Comparison of ENCODE assay signal across 16 cellular contexts in the genomic region with DNA sequence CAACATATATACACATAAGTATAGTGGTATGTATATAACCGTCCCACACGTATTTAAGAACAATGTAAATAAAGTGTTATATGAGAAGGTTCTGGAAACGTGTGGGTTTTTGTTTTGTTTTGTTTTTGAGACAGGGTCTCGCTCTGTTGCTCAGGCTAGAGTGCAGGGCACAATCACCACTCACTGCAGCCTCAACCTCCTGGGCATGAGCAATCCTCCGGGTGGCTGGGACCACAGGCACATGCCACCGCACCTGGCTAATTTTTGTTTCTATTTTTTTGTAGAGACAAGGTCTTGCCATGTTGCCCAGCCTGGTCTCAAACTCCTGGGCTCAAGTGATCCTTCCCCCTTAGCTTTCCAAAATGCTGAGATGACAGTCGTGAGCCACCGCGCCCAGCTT. TPM values are rescaled to one million over a fixed set of nuclear protein-coding genes. Genes with fewer than 3 reads are reported as not detected.
DNase-seq lines count a peak whose midpoint lies in the region; ATAC-seq and TF ChIP-seq lines count a peak whose summit lies in the region.
"Had no signal": no experiment of that assay in that cellular context is flagged by ENCODE, and none has a peak within 500 bp of the region (broad histone marks: within the 10 kb centered on the region; RNA-seq: fewer than 3 reads in every experiment).

No MANE protein-coding gene starts in this region.

- no peaks in the 10 kb centered on the region for H3K9me3 Mint-ChIP-seq in activated T-cell treated with anti-CD3 and anti-CD28 coated beads, Interleukin-2, amount 50 U/mL, for 4 hours
- H3K9me3 Mint-ChIP-seq in IgD-negative memory B cell (no peaks in the 10 kb centered on the region), endothelial cell (ENCODE audit: unreplicated experiment) (no peaks in the 10 kb centered on the region)
- no peaks in the 10 kb centered on the region for H3K9me3 Mint-ChIP-seq in activated naive CD8-positive, alpha-beta T cell treated with anti-CD3 and anti-CD28 coated beads, Interleukin-2, amount 50 U/mL, for 24 hours
- no peaks in the 10 kb centered on the region for H3K9me3 Mint-ChIP-seq in stimulated activated memory B cell treated with anti-CD40 and anti-IgM and Interleukin-4, amounts not matched to agents 10 μg/mL and 1 μg/mL and 100 μg/mL, for 72 hours
- H3K9me3 Mint-ChIP-seq: CD8-positive, alpha-beta T cell had no signal

- no peaks in the 10 kb centered on the region for H3K36me3 ChIP-seq in suprapubic skin
- H3K36me3 ChIP-seq in prostate gland, result no peaks in the 10 kb centered on the region
- H3K36me3 ChIP-seq: brain microvascular endothelial cell, heart left ventricle, upper lobe of right lung had no signal

- TF ChIP-seq POLR2A in suprapubic skin (IDR thresholded peaks at IDR 0.05) (no peak), prostate gland (IDR thresholded peaks at IDR 0.05) (no peak)

- no peaks in the 10 kb centered on the region for H3K27me3 ChIP-seq in suprapubic skin
- no peaks in the 10 kb centered on the region for H3K27me3 ChIP-seq in prostate gland (replicated peaks; ENCODE audit: insufficient read depth)
- H3K27me3 ChIP-seq: brain microvascular endothelial cell, heart left ventricle, upper lobe of right lung had no signal

- TF ChIP-seq CTCF in endothelial cell (IDR thresholded peaks at IDR 0.05; ENCODE audit: unreplicated experiment) (no peak), suprapubic skin (IDR thresholded peaks at IDR 0.05) (no peak), prostate gland (IDR thresholded peaks at IDR 0.05) (no peak)

- H3K4me1 ChIP-seq in suprapubic skin, result peaks cover 67% of the 10 kb centered on the region
- H3K4me1 ChIP-seq in prostate gland (replicated peaks), result no peaks in the 10 kb centered on the region

- H3K27ac ChIP-seq in suprapubic skin, result no peak overlapping the region
- no peak overlapping the region for H3K27ac ChIP-seq in prostate gland
- H3K27ac ChIP-seq: upper lobe of right lung had no signal

- ATAC-seq in activated T-cell treated with anti-CD3 and anti-CD28 coated beads, Interleukin-2, amount 50 U/mL, for 4 hours, result no peak
- ATAC-seq in activated naive CD8-positive, alpha-beta T cell treated with anti-CD3 and anti-CD28 coated beads, Interleukin-2, amount 50 U/mL, for 24 hours, result no peak
- peak; percentile 59 for ATAC-seq in stimulated activated memory B cell treated with anti-CD40 and anti-IgM and Interleukin-4, amounts not matched to agents 10 μg/mL and 1 μg/mL and 100 μg/mL, for 72 hours
- ATAC-seq: heart left ventricle had no signal

- H3K9me3 ChIP-seq in suprapubic skin, result no peaks in the 10 kb centered on the region
- no peaks in the 10 kb centered on the region for H3K9me3 ChIP-seq in prostate gland
- H3K9me3 ChIP-seq: heart left ventricle, upper lobe of right lung had no signal

- 93% methylated on average over 9 of the region's 9 CpGs for WGBS in suprapubic skin
- 83% methylated on average over 9 of the region's 9 CpGs for WGBS in prostate gland

- no peak for TF ChIP-seq EP300 in suprapubic skin (IDR thresholded peaks at IDR 0.05)

- H3K4me3 ChIP-seq in suprapubic skin (no peak overlapping the region), prostate gland (no peak overlapping the region)
- H3K4me3 ChIP-seq: heart left ventricle, upper lobe of right lung had no signal

- no peaks in the 10 kb centered on the region for H3K27me3 Mint-ChIP-seq in activated T-cell treated with anti-CD3 and anti-CD28 coated beads, Interleukin-2, amount 50 U/mL, for 4 hours (ENCODE audit: low read depth)
- H3K27me3 Mint-ChIP-seq in IgD-negative memory B cell, result no peaks in the 10 kb centered on the region
- no peaks in the 10 kb centered on the region for H3K27me3 Mint-ChIP-seq in activated naive CD8-positive, alpha-beta T cell treated with anti-CD3 and anti-CD28 coated beads, Interleukin-2, amount 50 U/mL, for 24 hours
- no peaks in the 10 kb centered on the region for H3K27me3 Mint-ChIP-seq in stimulated activated memory B cell treated with anti-CD40 and anti-IgM and Interleukin-4, amounts not matched to agents 10 μg/mL and 1 μg/mL and 100 μg/mL, for 72 hours
- H3K27me3 Mint-ChIP-seq in endothelial cell (ENCODE audit: unreplicated experiment), result no peaks in the 10 kb centered on the region

- intact Hi-C loops in prostate gland (cut with DNase I), result no loop called here

- peaks cover 72% of the 10 kb centered on the region for H3K4me1 Mint-ChIP-seq in activated T-cell treated with anti-CD3 and anti-CD28 coated beads, Interleukin-2, amount 50 U/mL, for 4 hours (ENCODE audit: low read depth)
- H3K4me1 Mint-ChIP-seq in IgD-negative memory B cell, result peaks cover 51 to 63% (median 55%) of the 10 kb centered on the region in 3 donors
- peaks cover 79% of the 10 kb centered on the region for H3K4me1 Mint-ChIP-seq in activated naive CD8-positive, alpha-beta T cell treated with anti-CD3 and anti-CD28 coated beads, Interleukin-2, amount 50 U/mL, for 24 hours
- H3K4me1 Mint-ChIP-seq in stimulated activated memory B cell treated with anti-CD40 and anti-IgM and Interleukin-4, amounts not matched to agents 10 μg/mL and 1 μg/mL and 100 μg/mL, for 72 hours, result peaks cover 93% of the 10 kb centered on the region
- H3K4me1 Mint-ChIP-seq in endothelial cell (ENCODE audit: unreplicated experiment), result peaks cover 13% of the 10 kb centered on the region

- H3K27ac Mint-ChIP-seq in IgD-negative memory B cell, result peak overlapping the region; percentile 86 to 99 (median 93)
- H3K27ac Mint-ChIP-seq in activated naive CD8-positive, alpha-beta T cell treated with anti-CD3 and anti-CD28 coated beads, Interleukin-2, amount 50 U/mL, for 24 hours, result peak overlapping the region; percentile 37
- peak overlapping the region; percentile 92 for H3K27ac Mint-ChIP-seq in stimulated activated memory B cell treated with anti-CD40 and anti-IgM and Interleukin-4, amounts not matched to agents 10 μg/mL and 1 μg/mL and 100 μg/mL, for 72 hours
- no peak overlapping the region for H3K27ac Mint-ChIP-seq in endothelial cell (ENCODE audit: unreplicated experiment)

- peak overlapping the region; percentile 19 for H3K4me3 Mint-ChIP-seq in activated T-cell treated with anti-CD3 and anti-CD28 coated beads, Interleukin-2, amount 50 U/mL, for 4 hours
- H3K4me3 Mint-ChIP-seq in IgD-negative memory B cell (peak overlapping the region; percentile 61 to 97 (median 78)), endothelial cell (ENCODE audit: unreplicated experiment) (no peak overlapping the region)
- no peak overlapping the region for H3K4me3 Mint-ChIP-seq in activated naive CD8-positive, alpha-beta T cell treated with anti-CD3 and anti-CD28 coated beads, Interleukin-2, amount 50 U/mL, for 24 hours
- peak overlapping the region; percentile 27 for H3K4me3 Mint-ChIP-seq in stimulated activated memory B cell treated with anti-CD40 and anti-IgM and Interleukin-4, amounts not matched to agents 10 μg/mL and 1 μg/mL and 100 μg/mL, for 72 hours
- H3K4me3 Mint-ChIP-seq: CD8-positive, alpha-beta T cell had no signal

- DNase-seq in activated T-cell treated with anti-CD3 and anti-CD28 coated beads, Interleukin-2, amount 50 U/mL, for 4 hours, result no peak
- DNase-seq in activated T-cell treated with anti-CD3 and anti-CD28 coated beads for 4 hours, result no peak
- DNase-seq in activated naive CD8-positive, alpha-beta T cell treated with anti-CD3 and anti-CD28 coated beads, Interleukin-2, amount 50 U/mL, for 24 hours, result no peak
- no peak for DNase-seq in endothelial cell (ENCODE audit: low spot score)
- no peak for DNase-seq in suprapubic skin (ENCODE audit: low spot score in 2 of 2)
- no peak for DNase-seq in prostate gland (ENCODE audit: low spot score)
- DNase-seq: activated naive CD4-positive, alpha-beta T cell; brain microvascular endothelial cell; CD8-positive, alpha-beta T cell; heart left ventricle; MV-4-11; NCI-H526 treated with DMSO at 0.1 percent for 48 hours; nucleus accumbens; upper lobe of right lung had no signal

- H3K36me3 Mint-ChIP-seq in activated T-cell treated with anti-CD3 and anti-CD28 coated beads, Interleukin-2, amount 50 U/mL, for 4 hours (ENCODE audit: insufficient read depth), result peaks cover 10% of the 10 kb centered on the region
- H3K36me3 Mint-ChIP-seq in IgD-negative memory B cell, result peaks cover 2% of the 10 kb centered on the region
- H3K36me3 Mint-ChIP-seq in activated naive CD8-positive, alpha-beta T cell treated with anti-CD3 and anti-CD28 coated beads, Interleukin-2, amount 50 U/mL, for 24 hours (ENCODE audit: low read depth), result no peaks in the 10 kb centered on the region
- H3K36me3 Mint-ChIP-seq in stimulated activated memory B cell treated with anti-CD40 and anti-IgM and Interleukin-4, amounts not matched to agents 10 μg/mL and 1 μg/mL and 100 μg/mL, for 72 hours, result no peaks in the 10 kb centered on the region
- H3K36me3 Mint-ChIP-seq in endothelial cell (ENCODE audit: low read depth, unreplicated experiment), result no peaks in the 10 kb centered on the region

RNA-seq across cellular contexts. Expression of a gene that starts 6.2 kb away (rescaled TPM):
- 10 to 100 TPM; 19.6 to 42.0 (median 21.6) TPM for total RNA-seq in activated T-cell treated with anti-CD3 and anti-CD28 coated beads, Interleukin-2, amount 50 U/mL, for 4 hours
- polyA plus RNA-seq in IgD-negative memory B cell, result 15.9 TPM
- total RNA-seq in endothelial cell (ENCODE audit: unreplicated experiment) (39.7 TPM), suprapubic skin (10 to 100 TPM; 30.4 to 47.9 (median 36.1) TPM), prostate gland (10 to 100 TPM; 15.8 to 40.0 TPM)

Comparison
In these comparisons a context has a peak if more than half of its experiments do, and no peak if none do; other contexts are left out.
1. H3K4me3 Mint-ChIP-seq: peak in activated T-cell treated with anti-CD3 and anti-CD28 coated beads, Interleukin-2, amount 50 U/mL, for 4 hours (single experiment), IgD-negative memory B cell (4 of 4) and stimulated activated memory B cell treated with anti-CD40 and anti-IgM and Interleukin-4, amounts not matched to agents 10 μg/mL and 1 μg/mL and 100 μg/mL, for 72 hours (single experiment); none in activated naive CD8-positive, alpha-beta T cell treated with anti-CD3 and anti-CD28 coated beads, Interleukin-2, amount 50 U/mL, for 24 hours (single experiment) and endothelial cell (single experiment).